ENCODE assay signal across 22 cellular contexts in genomic region chr1:53690411-53690810, GRCh38. TPM values are rescaled to one million over a fixed set of nuclear protein-coding genes. Genes with fewer than 3 reads are reported as not detected.
"Had no signal": no experiment of that assay in that cellular context is flagged by ENCODE, and none has a peak within 500 bp of the region (broad histone marks: within the 10 kb centered on the region; RNA-seq: fewer than 3 reads in every experiment).

No MANE protein-coding gene starts in this region.

- H3K4me3 ChIP-seq: coronary artery, dorsolateral prefrontal cortex, esophagus muscularis mucosa, gastrocnemius medialis, heart right ventricle, left lung, lower lobe of right lung had no signal

- H3K4me1 ChIP-seq: gastrocnemius medialis, left lung, lower lobe of right lung had no signal

- H3K27ac ChIP-seq: coronary artery, dorsolateral prefrontal cortex, esophagus muscularis mucosa, gastrocnemius medialis, heart right ventricle, left lung, lower lobe of right lung had no signal

- H3K36me3 ChIP-seq: esophagus muscularis mucosa, gastrocnemius medialis, heart right ventricle, left lung, lower lobe of right lung had no signal

- ATAC-seq: gastrocnemius medialis, heart right ventricle, left cardiac atrium, left lung, left ventricle myocardium superior, lower lobe of right lung had no signal

- DNase-seq: dermis blood vessel endothelial cell; dorsolateral prefrontal cortex; effector CD4-positive, alpha-beta T cell; effector memory CD4-positive, alpha-beta T cell; foreskin melanocyte; gastrocnemius medialis; glutamatergic neuron; head of caudate nucleus; heart right ventricle; hippocampal formation; left cardiac atrium; left lung; left ventricle myocardium superior; lower lobe of right lung; mesenchymal stem cell; midbrain had no signal

- H3K9me3 ChIP-seq: esophagus muscularis mucosa, gastrocnemius medialis, heart right ventricle, left lung, lower lobe of right lung had no signal

RNA-seq across cellular contexts. Expression of gene GLIS1, which starts 48.6 kb away (rescaled TPM):
- total RNA-seq: dermis blood vessel endothelial cell, endothelial cell of umbilical vein, gastrocnemius medialis, left lung, left ventricle myocardium superior, lower lobe of right lung, lung microvascular endothelial cell, mononuclear cell had no signal
- polyA plus RNA-seq: endothelial cell of umbilical vein, keratinocyte had no signal
